In genomic region chr6:2762868-2763267, GRCh38 we compare ENCODE assay signal across 1 cellular context.
TF ChIP-seq lines count a peak whose summit lies in the region.

No MANE protein-coding gene starts in this region.

TF ChIP-seq in K562, 482 proteins besides CTCF, POLR2A, EP300 and RAD21:
- TF ChIP-seq RBM25 (IDR thresholded peaks at IDR 0.05; ENCODE audit: low read depth, low read length, severe bottlenecking) (peak; percentile 42), NFYB (IDR thresholded peaks at IDR 0.05; ENCODE audit: extremely low read depth, insufficient read length) (peak; percentile 86)
